12 cellular contexts compared by ENCODE assay signal in genomic region chr1:10897981-10898728, GRCh38.
DNase-seq lines count a peak whose midpoint lies in the region; TF ChIP-seq lines count a peak whose summit lies in the region.
"Had no signal": no experiment of that assay in that cellular context is flagged by ENCODE, and none has a peak within 500 bp of the region (broad histone marks: within the 10 kb centered on the region; RNA-seq: fewer than 3 reads in every experiment).

No MANE protein-coding gene starts in this region.

- H3K4me2 ChIP-seq in GM23248 (ENCODE audit: unreplicated experiment) (no peak overlapping the region), osteoblast (ENCODE audit: insufficient read depth, low read length) (peak overlapping the region; percentile 22)

- TF ChIP-seq CTCF in endodermal cell (conservative IDR thresholded peaks at IDR 0.05) (no peak), osteoblast (IDR thresholded peaks at IDR 0.05; ENCODE audit: extremely low read depth, low read depth, low read length) (no peak)

- no peaks in the 10 kb centered on the region for H3K36me3 ChIP-seq in GM23248 (ENCODE audit: low read depth)
- H3K36me3 ChIP-seq in endodermal cell (ENCODE audit: control insufficient read depth, insufficient read depth, low read length) = no peaks in the 10 kb centered on the region
- no peaks in the 10 kb centered on the region for H3K36me3 ChIP-seq in osteoblast (ENCODE audit: insufficient read depth, low read length)
- no peaks in the 10 kb centered on the region for H3K36me3 ChIP-seq in effector memory CD4-positive, alpha-beta T cell (ENCODE audit: control insufficient read depth, insufficient read depth, low read length)
- H3K36me3 ChIP-seq: right lobe of liver had no signal

- no peaks in the 10 kb centered on the region for H3K79me2 ChIP-seq in GM23248 (ENCODE audit: insufficient read depth)
- H3K79me2 ChIP-seq in osteoblast (ENCODE audit: insufficient read depth, low read length) = no peaks in the 10 kb centered on the region

- peak; percentile 63 for DNase-seq in GM23248
- DNase-seq in NCI-H69 (lab: John Stamatoyannopoulos, UW) = peak; percentile 65
- DNase-seq in endodermal cell = peak; percentile 65
- peak; percentile 93 for DNase-seq in osteoblast (ENCODE audit: insufficient read length, low spot score, missing footprints)
- DNase-seq in cerebellar cortex (ENCODE audit: low spot score) = no peak
- DNase-seq in stimulated activated CD4-positive, alpha-beta T cell treated with anti-CD3 and anti-CD28 coated beads, Interleukin-4, amount 100 ng/mL, for 4 hours = no peak
- no peak for DNase-seq in effector memory CD4-positive, alpha-beta T cell
- DNase-seq: activated CD4-positive, alpha-beta memory T cell treated with anti-CD3 and anti-CD28 coated beads, Interleukin-2, amount 10 ng/mL, durations not matched to agents 7 days and 5 days; activated gamma-delta T cell treated with Interleukin-2 at 50 U/mL for 16 hours; NCI-H2081 treated with DMSO at 0.1 percent for 48 hours; right lobe of liver had no signal

- H3K4me1 Mint-ChIP-seq in endodermal cell = peaks cover 9% of the 10 kb centered on the region
- H3K4me1 Mint-ChIP-seq: activated CD4-positive, alpha-beta memory T cell treated with anti-CD3 and anti-CD28 coated beads, Interleukin-2, amount 10 ng/mL, durations not matched to agents 7 days and 5 days had no signal

- H3K4me3 ChIP-seq in GM23248 (no peak overlapping the region), endodermal cell (ENCODE audit: low read length) (no peak overlapping the region), osteoblast (ENCODE audit: insufficient read depth, low read length) (no peak overlapping the region)
- H3K4me3 ChIP-seq in effector memory CD4-positive, alpha-beta T cell (ENCODE audit: insufficient read depth, low read depth, low read length, poor library complexity, severe bottlenecking) = no peak overlapping the region
- H3K4me3 ChIP-seq: right lobe of liver had no signal

- H3K9ac ChIP-seq in GM23248 (no peak overlapping the region), endodermal cell (ENCODE audit: extremely low read depth, low read length, poor library complexity, severe bottlenecking) (no peak overlapping the region)

- H3K4me3 Mint-ChIP-seq in endodermal cell = no peak overlapping the region
- H3K4me3 Mint-ChIP-seq: activated CD4-positive, alpha-beta memory T cell treated with anti-CD3 and anti-CD28 coated beads, Interleukin-2, amount 10 ng/mL, durations not matched to agents 7 days and 5 days; T-helper 2 cell treated with Interferon-gamma antibody and Interleukin-4, amounts not matched to agents 5 μg/mL and 100 μg/mL, for 36 hours had no signal

- H3K9me2 ChIP-seq in GM23248 (ENCODE audit: insufficient read depth) = no peaks in the 10 kb centered on the region

- H3K4me1 ChIP-seq in GM23248 (ENCODE audit: insufficient read depth) (peaks cover 8% of the 10 kb centered on the region), endodermal cell (ENCODE audit: control insufficient read depth, insufficient read depth, low read length) (peaks cover 2% of the 10 kb centered on the region), osteoblast (ENCODE audit: insufficient read depth, low read length) (peaks cover 33% of the 10 kb centered on the region)
- no peaks in the 10 kb centered on the region for H3K4me1 ChIP-seq in effector memory CD4-positive, alpha-beta T cell (ENCODE audit: control insufficient read depth, insufficient read depth, low read length, poor library complexity, severe bottlenecking)
- H3K4me1 ChIP-seq: right lobe of liver had no signal

- H2AFZ ChIP-seq in GM23248 = no peak overlapping the region
- H2AFZ ChIP-seq in osteoblast (ENCODE audit: low read length) = peak overlapping the region; percentile 4

- H3K36me3 Mint-ChIP-seq in endodermal cell (ENCODE audit: low read depth) = no peaks in the 10 kb centered on the region

- WGBS in GM23248 (ENCODE audit: low coverage in 1 of 2, low lambda C conversion rate in 2 of 2, missing lambda C conversion rate in 2 of 2), 2 experiments = 49 to 53% methylated on average over 12 to 16 of the region's 17 CpGs
- WGBS in endodermal cell (ENCODE audit: insufficient coverage in 1 of 2, insufficient read length in 1 of 2), 2 experiments = 66 to 80% methylated on average over 10 to 17 of the region's 17 CpGs

- H3K27me3 Mint-ChIP-seq in endodermal cell (ENCODE audit: insufficient read depth) = peaks cover 27% of the 10 kb centered on the region

- H3K27ac ChIP-seq in GM23248 = no peak overlapping the region
- H3K27ac ChIP-seq in endodermal cell (ENCODE audit: low read depth, low read length) = no peak overlapping the region
- peak overlapping the region; percentile 27 for H3K27ac ChIP-seq in osteoblast (ENCODE audit: low read depth, low read length)
- no peak overlapping the region for H3K27ac ChIP-seq in effector memory CD4-positive, alpha-beta T cell (ENCODE audit: insufficient read depth, low read length, poor library complexity, severe bottlenecking)
- H3K27ac ChIP-seq: right lobe of liver had no signal

- H4K20me1 ChIP-seq in GM23248 (ENCODE audit: insufficient read depth) = no peaks in the 10 kb centered on the region
- no peaks in the 10 kb centered on the region for H4K20me1 ChIP-seq in osteoblast (ENCODE audit: insufficient read depth, low read length)

- 0 out of 2 replicates have a peak, but pooled peaks cover 6% of the 10 kb centered on the region for H3K27me3 ChIP-seq in GM23248 (replicated peaks; ENCODE audit: insufficient read depth)
- no peaks in the 10 kb centered on the region for H3K27me3 ChIP-seq in endodermal cell (ENCODE audit: control insufficient read depth, insufficient read depth, low read length, poor library complexity, severe bottlenecking)
- no peaks in the 10 kb centered on the region for H3K27me3 ChIP-seq in osteoblast (ENCODE audit: insufficient read depth, low read length)
- no peaks in the 10 kb centered on the region for H3K27me3 ChIP-seq in effector memory CD4-positive, alpha-beta T cell (replicated peaks; ENCODE audit: control insufficient read depth, insufficient read depth, low read length, poor library complexity, severe bottlenecking)
- H3K27me3 ChIP-seq: right lobe of liver had no signal

- no peak overlapping the region for H3K27ac Mint-ChIP-seq in endodermal cell
- H3K27ac Mint-ChIP-seq: activated CD4-positive, alpha-beta memory T cell treated with anti-CD3 and anti-CD28 coated beads, Interleukin-2, amount 10 ng/mL, durations not matched to agents 7 days and 5 days; T-helper 2 cell treated with Interferon-gamma antibody and Interleukin-4, amounts not matched to agents 5 μg/mL and 100 μg/mL, for 36 hours had no signal

- in situ Hi-C loops in GM23248 (cut with MboI) = no loop called here

- no peaks in the 10 kb centered on the region for H3F3A ChIP-seq in GM23248 (ENCODE audit: insufficient read depth)

- H3K9me3 ChIP-seq in GM23248 (ENCODE audit: low read depth) (no peaks in the 10 kb centered on the region), endodermal cell (ENCODE audit: control insufficient read depth, low read length) (no peaks in the 10 kb centered on the region), osteoblast (ENCODE audit: low read depth, low read length) (no peaks in the 10 kb centered on the region)
- H3K9me3 ChIP-seq in effector memory CD4-positive, alpha-beta T cell (ENCODE audit: control insufficient read depth, low read length) = no peaks in the 10 kb centered on the region
- H3K9me3 ChIP-seq: right lobe of liver had no signal

- no peaks in the 10 kb centered on the region for H3K9me3 Mint-ChIP-seq in endodermal cell
- H3K9me3 Mint-ChIP-seq: activated CD4-positive, alpha-beta memory T cell treated with anti-CD3 and anti-CD28 coated beads, Interleukin-2, amount 10 ng/mL, durations not matched to agents 7 days and 5 days; T-helper 2 cell treated with Interferon-gamma antibody and Interleukin-4, amounts not matched to agents 5 μg/mL and 100 μg/mL, for 36 hours had no signal

Comparison
In these comparisons a context has a peak if more than half of its experiments do, and no peak if none do; other contexts are left out.
1. DNase-seq: peak in GM23248 (single experiment), NCI-H69 (single experiment), endodermal cell (single experiment) and osteoblast (single experiment); none in cerebellar cortex (single experiment), stimulated activated CD4-positive, alpha-beta T cell treated with anti-CD3 and anti-CD28 coated beads, Interleukin-4, amount 100 ng/mL, for 4 hours (0 of 2) and effector memory CD4-positive, alpha-beta T cell (0 of 3).